Comparison of ENCODE assay signal across 15 cellular contexts in genomic region chr4:59698041-59698440, GRCh38.
"Had no signal": no experiment of that assay in that cellular context is flagged by ENCODE, and none has a peak within 500 bp of the region (broad histone marks: within the 10 kb centered on the region; RNA-seq: fewer than 3 reads in every experiment).

No MANE protein-coding gene starts in this region.

- DNase-seq: effector memory CD4-positive, alpha-beta T cell; gastrocnemius medialis; glutamatergic neuron; islet precursor cell; mammary epithelial cell; naive thymus-derived CD4-positive, alpha-beta T cell; nephron progenitor cell; psoas muscle; retina; right lobe of liver; stimulated activated CD4-positive, alpha-beta T cell treated with anti-CD3 and anti-CD28 coated beads, Interleukin-4, amount 100 ng/mL, for 1 hour; stimulated activated CD8-positive, alpha-beta memory T cell treated with anti-CD3 and anti-CD28 coated beads, Interleukin-4, amount 100 ng/mL, for 48 hours; tibial artery; upper lobe of left lung; uterus had no signal
